20 cellular contexts compared by ENCODE assay signal in genomic region chr4:90234916-90235547, GRCh38.
DNase-seq lines count a peak whose midpoint lies in the region; TF ChIP-seq lines count a peak whose summit lies in the region.
"Had no signal": no experiment of that assay in that cellular context is flagged by ENCODE, and none has a peak within 500 bp of the region (broad histone marks: within the 10 kb centered on the region; RNA-seq: fewer than 3 reads in every experiment).

No MANE protein-coding gene starts in this region.

- H3K27me3 ChIP-seq in dorsolateral prefrontal cortex (no peaks in the 10 kb centered on the region), colonic mucosa (no peaks in the 10 kb centered on the region)
- H3K27me3 ChIP-seq: brain microvascular endothelial cell, Peyer's patch, right lobe of liver had no signal

- no peaks in the 10 kb centered on the region for H3K4me1 ChIP-seq in colonic mucosa
- H3K4me1 ChIP-seq: Peyer's patch, right lobe of liver had no signal

- H3K9me3 ChIP-seq in colonic mucosa = no peaks in the 10 kb centered on the region
- H3K9me3 ChIP-seq: Peyer's patch, right lobe of liver had no signal

- H3K36me3 Mint-ChIP-seq in Calu3 (ENCODE audit: insufficient read depth, unreplicated experiment) (no peaks in the 10 kb centered on the region), nephron progenitor cell (ENCODE audit: low read depth) (no peaks in the 10 kb centered on the region)
- H3K36me3 Mint-ChIP-seq in activated naive CD4-positive, alpha-beta T cell treated with anti-CD3 and anti-CD28 coated beads for 36 hours (ENCODE audit: low read depth) = no peaks in the 10 kb centered on the region
- H3K36me3 Mint-ChIP-seq: activated naive CD4-positive, alpha-beta T cell treated with anti-CD3 and anti-CD28 coated beads, Interleukin-2, amount 50 U/mL, for 24 hours; CD4-positive, alpha-beta memory T cell had no signal

- no TSS peak for BruUV-seq in Calu3 (replicated peaks; lab: Mats Ljungman, UMichigan)

- H3K27me3 Mint-ChIP-seq in Calu3 (ENCODE audit: unreplicated experiment) (no peaks in the 10 kb centered on the region), nephron progenitor cell (ENCODE audit: low read depth, poor library complexity) (no peaks in the 10 kb centered on the region)
- H3K27me3 Mint-ChIP-seq in activated naive CD4-positive, alpha-beta T cell treated with anti-CD3 and anti-CD28 coated beads for 36 hours (ENCODE audit: low read depth) = no peaks in the 10 kb centered on the region
- H3K27me3 Mint-ChIP-seq: activated naive CD4-positive, alpha-beta T cell treated with anti-CD3 and anti-CD28 coated beads, Interleukin-2, amount 50 U/mL, for 24 hours; activated T-cell treated with anti-CD3 and anti-CD28 coated beads, Interleukin-2, amount 50 U/mL, for 24 hours; CD4-positive, alpha-beta memory T cell; stimulated activated naive CD8-positive, alpha-beta T cell treated with anti-CD3 and anti-CD28 coated beads, Interleukin-15, amount 100 ng/mL, for 72 hours had no signal

- no peaks in the 10 kb centered on the region for H3K9me3 Mint-ChIP-seq in Calu3 (ENCODE audit: low read depth, unreplicated experiment)
- peaks cover under 1% of the 10 kb centered on the region for H3K9me3 Mint-ChIP-seq in nephron progenitor cell
- H3K9me3 Mint-ChIP-seq in activated naive CD4-positive, alpha-beta T cell treated with anti-CD3 and anti-CD28 coated beads for 36 hours = peaks cover 1% of the 10 kb centered on the region
- H3K9me3 Mint-ChIP-seq: activated naive CD4-positive, alpha-beta T cell treated with anti-CD3 and anti-CD28 coated beads, Interleukin-2, amount 50 U/mL, for 24 hours; activated T-cell treated with anti-CD3 and anti-CD28 coated beads, Interleukin-2, amount 50 U/mL, for 24 hours; stimulated activated naive CD8-positive, alpha-beta T cell treated with anti-CD3 and anti-CD28 coated beads, Interleukin-15, amount 100 ng/mL, for 72 hours had no signal

- H3K4me3 Mint-ChIP-seq in Calu3 (ENCODE audit: low read depth, unreplicated experiment) = peak overlapping the region; percentile 66
- no peak overlapping the region for H3K4me3 Mint-ChIP-seq in nephron progenitor cell
- H3K4me3 Mint-ChIP-seq in activated naive CD4-positive, alpha-beta T cell treated with anti-CD3 and anti-CD28 coated beads for 36 hours = no peak overlapping the region
- H3K4me3 Mint-ChIP-seq: activated naive CD4-positive, alpha-beta T cell treated with anti-CD3 and anti-CD28 coated beads, Interleukin-2, amount 50 U/mL, for 24 hours; activated T-cell treated with anti-CD3 and anti-CD28 coated beads, Interleukin-2, amount 50 U/mL, for 24 hours; CD4-positive, alpha-beta memory T cell; stimulated activated naive CD8-positive, alpha-beta T cell treated with anti-CD3 and anti-CD28 coated beads, Interleukin-15, amount 100 ng/mL, for 72 hours had no signal

- peak overlapping the region in 48 of 59 donors; percentile 5 to 53 (median 32) for H3K4me3 ChIP-seq in dorsolateral prefrontal cortex
- H3K4me3 ChIP-seq in colonic mucosa = no peak overlapping the region
- H3K4me3 ChIP-seq: Peyer's patch, right lobe of liver had no signal

- no peak for TF ChIP-seq CTCF in Calu3 (IDR thresholded peaks at IDR 0.05; ENCODE audit: unreplicated experiment)
- TF ChIP-seq CTCF in dorsolateral prefrontal cortex (IDR thresholded peaks at IDR 0.05 in 54 of 56, conservative IDR thresholded peaks at IDR 0.05 in 2 of 56; ENCODE audit: low read depth in 1 of 56, partially characterized antibody in 56 of 56) = no peak
- TF ChIP-seq CTCF in nephron progenitor cell (IDR thresholded peaks at IDR 0.05) = no peak
- no peak for TF ChIP-seq CTCF in colonic mucosa (IDR thresholded peaks at IDR 0.05)

- DNase-seq in Calu3 = peak; percentile 10
- peak; percentile 70 to 91 for DNase-seq in NCI-H446 (lab: John Stamatoyannopoulos, UW)
- peak in 5 of 10 donors; percentile 4 to 47 (median 43) for DNase-seq in dorsolateral prefrontal cortex
- DNase-seq in nephron progenitor cell = no peak
- DNase-seq in mesenteric fat pad (ENCODE audit: low spot score) = no peak
- no peak for DNase-seq in activated naive CD4-positive, alpha-beta T cell treated with anti-CD3 and anti-CD28 coated beads for 36 hours
- no peak for DNase-seq in pons (ENCODE audit: low spot score)
- no peak for DNase-seq in colonic mucosa
- DNase-seq: activated CD4-positive, alpha-beta T cell treated with anti-CD3 and anti-CD28 coated beads, Interleukin-2, amount 50 U/mL, for 48 hours; activated T-cell treated with anti-CD3 and anti-CD28 coated beads, Interleukin-2, amount 50 U/mL, for 24 hours; brain microvascular endothelial cell; CD4-positive, alpha-beta memory T cell; mesendoderm; NCI-H1930; NCI-H774; Peyer's patch; right lobe of liver; stimulated activated naive CD8-positive, alpha-beta T cell treated with anti-CD3 and anti-CD28 coated beads, Interleukin-15, amount 100 ng/mL, for 72 hours; SW 1271 had no signal

- H3K27ac ChIP-seq in dorsolateral prefrontal cortex = peak overlapping the region in 2 of 59 donors; percentile 13 to 20
- H3K27ac ChIP-seq in colonic mucosa = no peak overlapping the region
- H3K27ac ChIP-seq: brain microvascular endothelial cell, Peyer's patch, right lobe of liver had no signal

- H3K27ac Mint-ChIP-seq in Calu3 (ENCODE audit: unreplicated experiment) = peak overlapping the region; percentile 75
- H3K27ac Mint-ChIP-seq in nephron progenitor cell = peak overlapping the region; percentile 97
- no peak overlapping the region for H3K27ac Mint-ChIP-seq in activated naive CD4-positive, alpha-beta T cell treated with anti-CD3 and anti-CD28 coated beads for 36 hours
- H3K27ac Mint-ChIP-seq: activated naive CD4-positive, alpha-beta T cell treated with anti-CD3 and anti-CD28 coated beads, Interleukin-2, amount 50 U/mL, for 24 hours; activated T-cell treated with anti-CD3 and anti-CD28 coated beads, Interleukin-2, amount 50 U/mL, for 24 hours; CD4-positive, alpha-beta memory T cell; stimulated activated naive CD8-positive, alpha-beta T cell treated with anti-CD3 and anti-CD28 coated beads, Interleukin-15, amount 100 ng/mL, for 72 hours had no signal

- intact Hi-C loops in Calu3 (cut with micrococcal nuclease; ENCODE audit: unreplicated experiment) = no loop called here
- intact Hi-C loops in dorsolateral prefrontal cortex (cut with DNase I) = no loop called here
- intact Hi-C loops in activated naive CD4-positive, alpha-beta T cell treated with anti-CD3 and anti-CD28 coated beads for 36 hours (cut with micrococcal nuclease) = no loop called here
- intact Hi-C loops in colonic mucosa (cut with DNase I) = no loop called here

- no peak overlapping the region for H3K9ac ChIP-seq in colonic mucosa (ENCODE audit: low read depth in 2 of 2, low read length in 2 of 2)

- H3K4me1 Mint-ChIP-seq in Calu3 (ENCODE audit: low read depth, unreplicated experiment) (peaks cover 13% of the 10 kb centered on the region), nephron progenitor cell (peaks cover 7% of the 10 kb centered on the region)
- no peaks in the 10 kb centered on the region for H3K4me1 Mint-ChIP-seq in activated naive CD4-positive, alpha-beta T cell treated with anti-CD3 and anti-CD28 coated beads for 36 hours (ENCODE audit: low read depth)
- H3K4me1 Mint-ChIP-seq: activated naive CD4-positive, alpha-beta T cell treated with anti-CD3 and anti-CD28 coated beads, Interleukin-2, amount 50 U/mL, for 24 hours; CD4-positive, alpha-beta memory T cell; stimulated activated naive CD8-positive, alpha-beta T cell treated with anti-CD3 and anti-CD28 coated beads, Interleukin-15, amount 100 ng/mL, for 72 hours had no signal

- CTCF ChIA-PET in Calu3 (lab: Charles Lee) = no interaction called here
- CTCF ChIA-PET in activated naive CD4-positive, alpha-beta T cell treated with anti-CD3 and anti-CD28 coated beads for 36 hours (lab: Charles Lee) = no interaction called here

- no peaks in the 10 kb centered on the region for H3K36me3 ChIP-seq in colonic mucosa
- H3K36me3 ChIP-seq: brain microvascular endothelial cell, Peyer's patch, right lobe of liver had no signal

Comparison
In these comparisons a context has a peak if more than half of its experiments do, and no peak if none do; other contexts are left out.
1. DNase-seq: peak in Calu3 (single experiment) and NCI-H446 (2 of 2); none in nephron progenitor cell (single experiment), mesenteric fat pad (single experiment), activated naive CD4-positive, alpha-beta T cell treated with anti-CD3 and anti-CD28 coated beads for 36 hours (single experiment), pons (single experiment) and colonic mucosa (single experiment).